In the genomic region with DNA sequence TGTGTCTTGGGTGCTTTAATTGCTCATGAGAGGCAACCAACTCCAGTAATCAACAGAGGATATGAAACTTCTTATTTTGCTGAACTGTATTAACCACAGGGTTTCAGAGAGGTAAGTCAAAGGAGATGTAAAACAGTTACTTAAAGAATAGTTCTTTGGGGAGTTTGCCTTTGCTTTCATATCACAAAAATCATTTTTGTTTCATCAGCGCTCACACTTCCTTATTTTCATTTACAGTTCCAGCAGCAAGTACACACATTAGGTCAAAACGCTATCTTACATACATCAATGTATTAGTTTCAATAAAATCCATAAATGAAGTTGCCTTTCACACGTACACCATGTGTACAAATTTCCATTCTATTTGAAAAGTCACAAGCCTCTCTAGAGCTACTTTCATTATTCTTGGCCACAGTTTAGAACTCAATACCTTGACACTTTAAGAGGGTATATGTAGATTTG, we compare ENCODE assay signal across 10 cellular contexts. TPM values are rescaled to one million over a fixed set of nuclear protein-coding genes. Genes with fewer than 3 reads are reported as not detected.
DNase-seq lines count a peak whose midpoint lies in the region; ATAC-seq and TF ChIP-seq lines count a peak whose summit lies in the region.
"Had no signal": no experiment of that assay in that cellular context is flagged by ENCODE, and none has a peak within 500 bp of the region (broad histone marks: within the 10 kb centered on the region; RNA-seq: fewer than 3 reads in every experiment).

No MANE protein-coding gene starts in this region.

- no peaks in the 10 kb centered on the region for H3F3A ChIP-seq in SK-N-SH (replicated peaks; ENCODE audit: insufficient read depth)

- no peak for TF ChIP-seq EP300 in SK-N-SH (IDR thresholded peaks at IDR 0.05; ENCODE audit: borderline replicate concordance in 1 of 2, low read depth in 1 of 2, low read length in 1 of 2)

- no peak for TF ChIP-seq RAD21 in SK-N-SH (IDR thresholded peaks at IDR 0.05; ENCODE audit: low read length)

- intact Hi-C loops in body of pancreas (cut with DNase I), result no loop called here

- CTCF ChIA-PET in SK-N-SH (lab: Yijun Ruan, JAX), result no interaction called here

- H3K4me1 ChIP-seq in SK-N-SH (ENCODE audit: control insufficient read depth in 1 of 2, insufficient read depth in 2 of 2, low read depth in 1 of 2, low read length in 1 of 2), result no peaks in the 10 kb centered on the region
- peaks cover 3 to 12% of the 10 kb centered on the region in 2 experiments for H3K4me1 ChIP-seq in neutrophil (ENCODE audit: control insufficient read depth in 1 of 2, insufficient read depth in 1 of 2, low read depth in 1 of 2, low read length in 1 of 2)
- H3K4me1 ChIP-seq in body of pancreas, result no peaks in the 10 kb centered on the region

- H3K4me3 ChIP-seq in SK-N-SH (ENCODE audit: low read depth in 2 of 2, low read length in 1 of 2) (no peak overlapping the region), neutrophil (ENCODE audit: low read depth in 1 of 2, low read length in 1 of 2) (no peak overlapping the region), body of pancreas (no peak overlapping the region)

- H3K27me3 ChIP-seq in SK-N-SH (ENCODE audit: insufficient read depth) (no peaks in the 10 kb centered on the region), neutrophil (no peaks in the 10 kb centered on the region), body of pancreas (no peaks in the 10 kb centered on the region)

- H3K27ac ChIP-seq in SK-N-SH (ENCODE audit: low read depth in 2 of 2, low read length in 1 of 2), result no peak overlapping the region
- peak overlapping the region; percentile 65 for H3K27ac ChIP-seq in neutrophil
- H3K27ac ChIP-seq in body of pancreas, result no peak overlapping the region
- H3K27ac ChIP-seq: 22Rv1 had no signal

- H2AFZ ChIP-seq in SK-N-SH (ENCODE audit: low read depth), result peak overlapping the region; percentile 54; the same call in 1 of the 2 replicates

- H3K4me2 ChIP-seq in SK-N-SH, result no peak overlapping the region

- H3K79me2 ChIP-seq in SK-N-SH (ENCODE audit: insufficient read depth), result no peaks in the 10 kb centered on the region

- no peaks in the 10 kb centered on the region for H4K20me1 ChIP-seq in SK-N-SH (ENCODE audit: insufficient read depth)

- POLR2A ChIA-PET in SK-N-SH (lab: Yijun Ruan, JAX), result no interaction called here

- DNase-seq in SK-N-SH (no peak), NOMO-1 treated with DMSO at 0.1 percent for 48 hours (lab: John Stamatoyannopoulos, UW; ENCODE audit: unreplicated experiment) (peak; percentile 99), body of pancreas (no peak), ecto neural progenitor cell (ENCODE audit: low spot score) (no peak)
- no peak for DNase-seq in activated CD4-positive, alpha-beta T cell treated with anti-CD3 and anti-CD28 coated beads for 4 hours
- DNase-seq: left cardiac atrium had no signal

- H3K9me3 ChIP-seq in SK-N-SH (no peaks in the 10 kb centered on the region), neutrophil (no peaks in the 10 kb centered on the region), body of pancreas (no peaks in the 10 kb centered on the region)

- ATAC-seq in SK-N-SH treated with all-trans-retinoic acid at 6 μM for 48 hours, result no peak
- peak; percentile 97 for ATAC-seq in HG02763 (IDR thresholded peaks at IDR 0.05; ENCODE audit: unreplicated experiment)
- ATAC-seq in body of pancreas, result no peak

- no peak overlapping the region for H3K9ac ChIP-seq in SK-N-SH

- no peak for TF ChIP-seq POLR2A in body of pancreas (IDR thresholded peaks at IDR 0.05)

- WGBS in SK-N-SH (ENCODE audit: low lambda C conversion rate), result 59% methylated on average over 3 of the region's 3 CpGs
- WGBS in body of pancreas, 2 donors, result 57 to 76% methylated on average over 3 of the region's 3 CpGs

- no peaks in the 10 kb centered on the region for H3K36me3 ChIP-seq in SK-N-SH (replicated peaks in 1 of 2; ENCODE audit: control insufficient read depth in 1 of 2, insufficient read depth in 2 of 2, low read length in 1 of 2)
- peaks cover 37% of the 10 kb centered on the region for H3K36me3 ChIP-seq in neutrophil
- no peaks in the 10 kb centered on the region for H3K36me3 ChIP-seq in body of pancreas (replicated peaks in 1 of 2; ENCODE audit: insufficient read depth in 1 of 2, low read depth in 2 of 2)

- no peaks in the 10 kb centered on the region for H3K9me2 ChIP-seq in SK-N-SH

- TF ChIP-seq CTCF in SK-N-SH (IDR thresholded peaks at IDR 0.05) (no peak), neutrophil (IDR thresholded peaks at IDR 0.05) (no peak), body of pancreas (IDR thresholded peaks at IDR 0.05) (no peak)

TF ChIP-seq in SK-N-SH, 30 proteins besides CTCF, POLR2A, EP300 and RAD21 (continues in another document):
- TF ChIP-seq MAX (IDR thresholded peaks at IDR 0.05; ENCODE audit: low read depth) (no peak), MXI1 (IDR thresholded peaks at IDR 0.05; ENCODE audit: low read depth, low read length) (no peak), MEF2A (IDR thresholded peaks at IDR 0.05; ENCODE audit: borderline replicate concordance, low read depth) (no peak), TEAD4 (IDR thresholded peaks at IDR 0.05; ENCODE audit: borderline replicate concordance, insufficient read depth) (no peak), GATA2 (CRISPR knock-in tag; IDR thresholded peaks at IDR 0.05) (no peak), SIN3A (IDR thresholded peaks at IDR 0.05; ENCODE audit: borderline replicate concordance, low read depth, low read length) (no peak), RXRA (IDR thresholded peaks at IDR 0.05; ENCODE audit: borderline replicate concordance, low read depth) (no peak), TCF12 (IDR thresholded peaks at IDR 0.05) (no peak), NFIC (IDR thresholded peaks at IDR 0.05; ENCODE audit: borderline replicate concordance) (no peak)
- TF ChIP-seq, protein P1, sequence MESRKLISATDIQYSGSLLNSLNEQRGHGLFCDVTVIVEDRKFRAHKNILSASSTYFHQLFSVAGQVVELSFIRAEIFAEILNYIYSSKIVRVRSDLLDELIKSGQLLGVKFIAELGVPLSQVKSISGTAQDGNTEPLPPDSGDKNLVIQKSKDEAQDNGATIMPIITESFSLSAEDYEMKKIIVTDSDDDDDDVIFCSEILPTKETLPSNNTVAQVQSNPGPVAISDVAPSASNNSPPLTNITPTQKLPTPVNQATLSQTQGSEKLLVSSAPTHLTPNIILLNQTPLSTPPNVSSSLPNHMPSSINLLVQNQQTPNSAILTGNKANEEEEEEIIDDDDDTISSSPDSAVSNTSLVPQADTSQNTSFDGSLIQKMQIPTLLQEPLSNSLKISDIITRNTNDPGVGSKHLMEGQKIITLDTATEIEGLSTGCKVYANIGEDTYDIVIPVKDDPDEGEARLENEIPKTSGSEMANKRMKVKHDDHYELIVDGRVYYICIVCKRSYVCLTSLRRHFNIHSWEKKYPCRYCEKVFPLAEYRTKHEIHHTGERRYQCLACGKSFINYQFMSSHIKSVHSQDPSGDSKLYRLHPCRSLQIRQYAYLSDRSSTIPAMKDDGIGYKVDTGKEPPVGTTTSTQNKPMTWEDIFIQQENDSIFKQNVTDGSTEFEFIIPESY (IDR thresholded peaks at IDR 0.05; ENCODE audit: borderline replicate concordance, low read depth), result no peak

TF ChIP-seq in SK-N-SH treated with all-trans-retinoic acid at 6 μM for 48 hours, 23 proteins besides CTCF, POLR2A, EP300 and RAD21 (continues in another document):
- TF ChIP-seq TCF4 (CRISPR knock-in tag; IDR thresholded peaks at IDR 0.05; ENCODE audit: borderline replicate concordance) (no peak), ZC3H10 (CRISPR knock-in tag; IDR thresholded peaks at IDR 0.05) (no peak), CSDC2 (CRISPR knock-in tag; IDR thresholded peaks at IDR 0.05) (no peak), GLIS3 (CRISPR knock-in tag; IDR thresholded peaks at IDR 0.05) (no peak), ZFP30 (CRISPR knock-in tag; IDR thresholded peaks at IDR 0.05) (no peak), TOX (CRISPR knock-in tag; IDR thresholded peaks at IDR 0.05; ENCODE audit: borderline replicate concordance) (no peak), ZNF8 (CRISPR knock-in tag; IDR thresholded peaks at IDR 0.05) (no peak)
- TF ChIP-seq, protein P2, sequence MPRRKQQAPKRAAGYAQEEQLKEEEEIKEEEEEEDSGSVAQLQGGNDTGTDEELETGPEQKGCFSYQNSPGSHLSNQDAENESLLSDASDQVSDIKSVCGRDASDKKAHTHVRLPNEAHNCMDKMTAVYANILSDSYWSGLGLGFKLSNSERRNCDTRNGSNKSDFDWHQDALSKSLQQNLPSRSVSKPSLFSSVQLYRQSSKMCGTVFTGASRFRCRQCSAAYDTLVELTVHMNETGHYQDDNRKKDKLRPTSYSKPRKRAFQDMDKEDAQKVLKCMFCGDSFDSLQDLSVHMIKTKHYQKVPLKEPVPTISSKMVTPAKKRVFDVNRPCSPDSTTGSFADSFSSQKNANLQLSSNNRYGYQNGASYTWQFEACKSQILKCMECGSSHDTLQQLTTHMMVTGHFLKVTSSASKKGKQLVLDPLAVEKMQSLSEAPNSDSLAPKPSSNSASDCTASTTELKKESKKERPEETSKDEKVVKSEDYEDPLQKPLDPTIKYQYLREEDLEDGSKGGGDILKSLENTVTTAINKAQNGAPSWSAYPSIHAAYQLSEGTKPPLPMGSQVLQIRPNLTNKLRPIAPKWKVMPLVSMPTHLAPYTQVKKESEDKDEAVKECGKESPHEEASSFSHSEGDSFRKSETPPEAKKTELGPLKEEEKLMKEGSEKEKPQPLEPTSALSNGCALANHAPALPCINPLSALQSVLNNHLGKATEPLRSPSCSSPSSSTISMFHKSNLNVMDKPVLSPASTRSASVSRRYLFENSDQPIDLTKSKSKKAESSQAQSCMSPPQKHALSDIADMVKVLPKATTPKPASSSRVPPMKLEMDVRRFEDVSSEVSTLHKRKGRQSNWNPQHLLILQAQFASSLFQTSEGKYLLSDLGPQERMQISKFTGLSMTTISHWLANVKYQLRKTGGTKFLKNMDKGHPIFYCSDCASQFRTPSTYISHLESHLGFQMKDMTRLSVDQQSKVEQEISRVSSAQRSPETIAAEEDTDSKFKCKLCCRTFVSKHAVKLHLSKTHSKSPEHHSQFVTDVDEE (CRISPR knock-in tag; IDR thresholded peaks at IDR 0.05), result no peak
- TF ChIP-seq, protein P3, sequence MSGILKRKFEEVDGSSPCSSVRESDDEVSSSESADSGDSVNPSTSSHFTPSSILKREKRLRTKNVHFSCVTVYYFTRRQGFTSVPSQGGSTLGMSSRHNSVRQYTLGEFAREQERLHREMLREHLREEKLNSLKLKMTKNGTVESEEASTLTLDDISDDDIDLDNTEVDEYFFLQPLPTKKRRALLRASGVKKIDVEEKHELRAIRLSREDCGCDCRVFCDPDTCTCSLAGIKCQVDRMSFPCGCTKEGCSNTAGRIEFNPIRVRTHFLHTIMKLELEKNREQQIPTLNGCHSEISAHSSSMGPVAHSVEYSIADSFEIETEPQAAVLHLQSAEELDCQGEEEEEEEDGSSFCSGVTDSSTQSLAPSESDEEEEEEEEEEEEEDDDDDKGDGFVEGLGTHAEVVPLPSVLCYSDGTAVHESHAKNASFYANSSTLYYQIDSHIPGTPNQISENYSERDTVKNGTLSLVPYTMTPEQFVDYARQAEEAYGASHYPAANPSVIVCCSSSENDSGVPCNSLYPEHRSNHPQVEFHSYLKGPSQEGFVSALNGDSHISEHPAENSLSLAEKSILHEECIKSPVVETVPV (CRISPR knock-in tag; IDR thresholded peaks at IDR 0.05), result no peak

RNA-seq across cellular contexts. Expression of gene ST8SIA4, which starts 50.1 kb away (rescaled TPM):
- polyA plus RNA-seq in SK-N-SH (2012; rRNA removed), result 0.02 TPM in 2 replicates
- polyA plus RNA-seq in SK-N-SH (2012; cell fraction: cytosol; rRNA removed), result 0.01 and 0.03 TPM in 2 replicates
- 0.01 TPM in 1 of 2 replicates, not detected in the other for polyA plus RNA-seq in SK-N-SH (2012; cell fraction: nucleus; rRNA removed)
- 1 to 10 TPM in 1 of 2 donors, under 1 TPM in 1; 0.66 to 2.1 TPM for total RNA-seq in body of pancreas
